ENCODE assay signal across 13 cellular contexts in genomic region chr17:76957600-76958464, GRCh38.
DNase-seq lines count a peak whose midpoint lies in the region; ATAC-seq and TF ChIP-seq lines count a peak whose summit lies in the region.
"Had no signal": no experiment of that assay in that cellular context is flagged by ENCODE, and none has a peak within 500 bp of the region (broad histone marks: within the 10 kb centered on the region; RNA-seq: fewer than 3 reads in every experiment).

No MANE protein-coding gene starts in this region.

- H3K36me3 ChIP-seq in heart right ventricle, result no peaks in the 10 kb centered on the region
- H3K36me3 ChIP-seq in thoracic aorta, result no peaks in the 10 kb centered on the region

- WGBS in heart right ventricle, 2 donors, result 37 to 39% methylated on average over 29 of the region's 29 CpGs
- 33% methylated on average over 29 of the region's 29 CpGs for WGBS in right cardiac atrium

- H3K36me3 Mint-ChIP-seq in T-helper 17 cell (ENCODE audit: low read depth), result peaks cover 2% of the 10 kb centered on the region
- H3K36me3 Mint-ChIP-seq in type B pancreatic cell, result no peaks in the 10 kb centered on the region
- H3K36me3 Mint-ChIP-seq: activated naive CD4-positive, alpha-beta T cell treated with anti-CD3 and anti-CD28 coated beads, Interleukin-2, amount 50 U/mL, for 24 hours had no signal

- H3K27ac Mint-ChIP-seq in T-helper 17 cell, result no peak overlapping the region
- no peak overlapping the region for H3K27ac Mint-ChIP-seq in type B pancreatic cell
- H3K27ac Mint-ChIP-seq: activated naive CD4-positive, alpha-beta T cell treated with anti-CD3 and anti-CD28 coated beads, Interleukin-2, amount 50 U/mL, for 24 hours had no signal

- H3K4me3 ChIP-seq in heart right ventricle, result peak overlapping the region in 2 of 10 donors; percentile 8 to 24
- H3K4me3 ChIP-seq in right cardiac atrium (ENCODE audit: low read length), result no peak overlapping the region
- H3K4me3 ChIP-seq in thoracic aorta, result no peak overlapping the region

- DNase-seq in heart right ventricle (no peak), right cardiac atrium (no peak), T-helper 17 cell (no peak), head of caudate nucleus (peak in 32 of 42 donors; percentile 21 to 84 (median 56)), thoracic aorta (ENCODE audit: low spot score) (no peak), NCI-H774 (lab: John Stamatoyannopoulos, UW) (no peak), type B pancreatic cell (ENCODE audit: extremely low spot score, unreplicated experiment) (no peak)
- DNase-seq: ACHN; effector memory CD4-positive, alpha-beta T cell; NCI-H1417 treated with DMSO at 0.1 percent for 48 hours had no signal

- H3K4me1 ChIP-seq in heart right ventricle, result peaks cover 0 to 11% (median 0%) of the 10 kb centered on the region in 9 donors
- H3K4me1 ChIP-seq in right cardiac atrium (ENCODE audit: control insufficient read depth, insufficient read depth, low read length), result no peaks in the 10 kb centered on the region
- H3K4me1 ChIP-seq in thoracic aorta (ENCODE audit: control insufficient read depth in 1 of 2, low read depth in 2 of 2), result peaks cover 0 to 9% of the 10 kb centered on the region in 2 donors

- H3K9me3 ChIP-seq in heart right ventricle (no peaks in the 10 kb centered on the region), right cardiac atrium (ENCODE audit: control insufficient read depth, low read length) (no peaks in the 10 kb centered on the region), T-helper 17 cell (ENCODE audit: control insufficient read depth, low read length, poor library complexity, severe bottlenecking) (no peaks in the 10 kb centered on the region), thoracic aorta (no peaks in the 10 kb centered on the region)

- H3K4me1 Mint-ChIP-seq in T-helper 17 cell (peaks cover 3% of the 10 kb centered on the region), type B pancreatic cell (ENCODE audit: unreplicated experiment) (peaks cover 7% of the 10 kb centered on the region)
- H3K4me1 Mint-ChIP-seq: activated naive CD4-positive, alpha-beta T cell treated with anti-CD3 and anti-CD28 coated beads, Interleukin-2, amount 50 U/mL, for 24 hours had no signal

- no peak overlapping the region for H3K27ac ChIP-seq in heart right ventricle
- H3K27ac ChIP-seq in right cardiac atrium (ENCODE audit: low read length), result no peak overlapping the region
- no peak overlapping the region for H3K27ac ChIP-seq in thoracic aorta
- H3K27ac ChIP-seq: HL-60 had no signal

- H3K27me3 Mint-ChIP-seq in T-helper 17 cell (no peaks in the 10 kb centered on the region), type B pancreatic cell (peaks cover 39% of the 10 kb centered on the region)
- H3K27me3 Mint-ChIP-seq: activated naive CD4-positive, alpha-beta T cell treated with anti-CD3 and anti-CD28 coated beads, Interleukin-2, amount 50 U/mL, for 24 hours had no signal

- H3K4me3 Mint-ChIP-seq in T-helper 17 cell (no peak overlapping the region), type B pancreatic cell (no peak overlapping the region)
- H3K4me3 Mint-ChIP-seq: activated naive CD4-positive, alpha-beta T cell treated with anti-CD3 and anti-CD28 coated beads, Interleukin-2, amount 50 U/mL, for 24 hours had no signal

- ATAC-seq in heart right ventricle, result peak in 7 of 8 donors; percentile 53 to 79 (median 58)
- no peak for ATAC-seq in right cardiac atrium
- ATAC-seq in T-helper 17 cell, result peak; percentile 65
- peak; percentile 20 for ATAC-seq in thoracic aorta (ENCODE audit: insufficient number of reproducible peaks, low FRiP score, low read depth)
- ATAC-seq in GM18517 (IDR thresholded peaks at IDR 0.05; ENCODE audit: unreplicated experiment), result no peak

- TF ChIP-seq CTCF in heart right ventricle (IDR thresholded peaks at IDR 0.05) (no peak), thoracic aorta (IDR thresholded peaks at IDR 0.05) (no peak), type B pancreatic cell (conservative IDR thresholded peaks at IDR 0.05) (no peak)

- peaks cover 0 to 37% (median 21%) of the 10 kb centered on the region in 7 donors for H3K27me3 ChIP-seq in heart right ventricle
- no peaks in the 10 kb centered on the region for H3K27me3 ChIP-seq in right cardiac atrium (ENCODE audit: control insufficient read depth, insufficient read depth)
- H3K27me3 ChIP-seq in thoracic aorta (replicated peaks; ENCODE audit: insufficient read depth), result no peaks in the 10 kb centered on the region

- no peaks in the 10 kb centered on the region for H3K9me3 Mint-ChIP-seq in type B pancreatic cell
- H3K9me3 Mint-ChIP-seq: activated naive CD4-positive, alpha-beta T cell treated with anti-CD3 and anti-CD28 coated beads, Interleukin-2, amount 50 U/mL, for 24 hours had no signal

- intact Hi-C loops in heart right ventricle (cut with DNase I), result no loop called here
- intact Hi-C loops in right cardiac atrium (cut with DNase I), result no loop called here
- intact Hi-C loops in head of caudate nucleus (cut with DNase I), result no loop called here

Comparison
In these comparisons a context has a peak if more than half of its experiments do, and no peak if none do; other contexts are left out.
1. ATAC-seq: peak in heart right ventricle (7 of 8), T-helper 17 cell (single experiment) and thoracic aorta (single experiment); none in right cardiac atrium (0 of 2) and GM18517 (single experiment).
2. DNase-seq: peak in head of caudate nucleus (32 of 42); none in heart right ventricle (0 of 2), right cardiac atrium (0 of 3), T-helper 17 cell (0 of 3), thoracic aorta (single experiment), NCI-H774 (single experiment) and type B pancreatic cell (single experiment).